ENCODE assay signal across 1 cellular context in the genomic region with DNA sequence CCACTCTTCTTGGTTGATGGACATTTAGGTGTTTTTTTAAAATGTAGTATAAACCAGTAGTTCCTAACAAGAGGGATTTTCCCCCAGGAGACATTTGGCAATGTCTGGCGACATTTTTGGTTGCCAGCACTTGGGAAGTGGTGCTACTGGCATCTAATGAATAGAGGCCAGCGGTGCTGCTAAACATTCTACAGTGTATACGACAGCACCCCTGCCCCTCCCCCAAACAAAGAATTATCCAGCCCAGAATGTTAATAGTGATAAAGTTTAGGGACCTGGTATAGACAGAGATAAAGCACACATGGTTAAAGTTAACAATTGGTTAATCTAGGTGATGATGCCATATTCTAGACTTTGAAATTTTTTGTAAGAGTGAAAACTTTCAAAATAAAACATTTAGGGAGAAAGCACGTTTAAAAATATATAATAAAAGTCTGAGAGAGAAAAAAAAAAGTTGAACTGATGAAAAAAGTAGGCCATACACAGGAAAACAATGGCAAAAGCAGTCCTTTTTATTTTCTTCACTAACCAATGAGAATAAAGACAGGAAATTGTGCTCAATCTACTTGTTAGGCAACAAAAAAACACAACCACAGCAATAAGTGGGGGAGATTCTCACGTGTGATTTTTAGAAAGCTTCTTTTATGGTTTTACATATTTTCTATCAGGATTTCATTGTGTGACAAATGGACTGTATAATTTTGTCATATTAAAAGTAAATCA.
TF ChIP-seq lines count a peak whose summit lies in the region.

No MANE protein-coding gene starts in this region.

TF ChIP-seq in K562, 482 proteins besides CTCF, POLR2A, EP300 and RAD21 (continued from another document):
- peak; percentile 34; the same call in 1 of the 2 replicates for TF ChIP-seq ZBTB40 (IDR thresholded peaks at IDR 0.05)
- no peak for TF ChIP-seq ZBTB40 (CRISPR knock-in tag; IDR thresholded peaks at IDR 0.05)
- peak; percentile 33 for TF ChIP-seq CBFA2T2 (conservative IDR thresholded peaks at IDR 0.05)
- TF ChIP-seq ZNF224 (CRISPR knock-in tag; IDR thresholded peaks at IDR 0.05) = no peak
- TF ChIP-seq ARID3A (IDR thresholded peaks at IDR 0.05; ENCODE audit: borderline replicate concordance, low read depth, low read length) = no peak
- TF ChIP-seq, protein P1, sequence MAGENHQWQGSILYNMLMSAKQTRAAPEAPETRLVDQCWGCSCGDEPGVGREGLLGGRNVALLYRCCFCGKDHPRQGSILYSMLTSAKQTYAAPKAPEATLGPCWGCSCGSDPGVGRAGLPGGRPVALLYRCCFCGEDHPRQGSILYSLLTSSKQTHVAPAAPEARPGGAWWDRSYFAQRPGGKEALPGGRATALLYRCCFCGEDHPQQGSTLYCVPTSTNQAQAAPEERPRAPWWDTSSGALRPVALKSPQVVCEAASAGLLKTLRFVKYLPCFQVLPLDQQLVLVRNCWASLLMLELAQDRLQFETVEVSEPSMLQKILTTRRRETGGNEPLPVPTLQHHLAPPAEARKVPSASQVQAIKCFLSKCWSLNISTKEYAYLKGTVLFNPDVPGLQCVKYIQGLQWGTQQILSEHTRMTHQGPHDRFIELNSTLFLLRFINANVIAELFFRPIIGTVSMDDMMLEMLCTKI (IDR thresholded peaks at IDR 0.05; ENCODE audit: partially characterized antibody) = no peak
- no peak for TF ChIP-seq RBM39 (optimal IDR thresholded peaks at IDR 0.05; ENCODE audit: low read depth, low read length)
- no peak for TF ChIP-seq ZNF695 (CRISPR knock-in tag; IDR thresholded peaks at IDR 0.05)
- no peak for TF ChIP-seq ADNP (tag; IDR thresholded peaks at IDR 0.05)
- no peak for TF ChIP-seq ZBTB8A (IDR thresholded peaks at IDR 0.05; ENCODE audit: partially characterized antibody)
- TF ChIP-seq TAL1 (IDR thresholded peaks at IDR 0.05) = 0 out of 2 replicates have a peak, but pooled peaks have one; percentile 13
- no peak for TF ChIP-seq ZEB2 (IDR thresholded peaks at IDR 0.05)
- no peak for TF ChIP-seq OTX1 (CRISPR knock-in tag; IDR thresholded peaks at IDR 0.05)
- TF ChIP-seq CBFA2T3 (IDR thresholded peaks at IDR 0.05) = peak; percentile 64
- no peak for TF ChIP-seq U2AF1 (optimal IDR thresholded peaks at IDR 0.05; ENCODE audit: low read depth, low read length)
- TF ChIP-seq CBFB (CRISPR knock-in tag; IDR thresholded peaks at IDR 0.05) = no peak
- TF ChIP-seq ZNF274 (IDR thresholded peaks at IDR 0.05; ENCODE audit: borderline replicate concordance, low read depth, low read length) = no peak
- TF ChIP-seq HMG20A (CRISPR knock-in tag; conservative IDR thresholded peaks at IDR 0.05) = no peak
- TF ChIP-seq TRIM24 (IDR thresholded peaks at IDR 0.05) = peak; percentile 30 to 45; a peak in 1 of 4 replicates
- TF ChIP-seq ARID1B (IDR thresholded peaks at IDR 0.05) = peak; percentile 37; the same call in 1 of the 2 replicates
- TF ChIP-seq, protein P2, sequence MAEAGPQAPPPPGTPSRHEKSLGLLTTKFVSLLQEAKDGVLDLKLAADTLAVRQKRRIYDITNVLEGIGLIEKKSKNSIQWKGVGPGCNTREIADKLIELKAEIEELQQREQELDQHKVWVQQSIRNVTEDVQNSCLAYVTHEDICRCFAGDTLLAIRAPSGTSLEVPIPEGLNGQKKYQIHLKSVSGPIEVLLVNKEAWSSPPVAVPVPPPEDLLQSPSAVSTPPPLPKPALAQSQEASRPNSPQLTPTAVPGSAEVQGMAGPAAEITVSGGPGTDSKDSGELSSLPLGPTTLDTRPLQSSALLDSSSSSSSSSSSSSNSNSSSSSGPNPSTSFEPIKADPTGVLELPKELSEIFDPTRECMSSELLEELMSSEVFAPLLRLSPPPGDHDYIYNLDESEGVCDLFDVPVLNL (CRISPR knock-in tag; IDR thresholded peaks at IDR 0.05; ENCODE audit: low read depth) = no peak
- no peak for TF ChIP-seq ETV1 (tag; conservative IDR thresholded peaks at IDR 0.05; ENCODE audit: low read depth)
- TF ChIP-seq ZNF133 (CRISPR knock-in tag; IDR thresholded peaks at IDR 0.05) = no peak
- TF ChIP-seq BRCA1 (IDR thresholded peaks at IDR 0.05) = no peak
- no peak for TF ChIP-seq BRCA1 (CRISPR knock-in tag; IDR thresholded peaks at IDR 0.05)
- TF ChIP-seq HLTF (IDR thresholded peaks at IDR 0.05) = no peak
- no peak for TF ChIP-seq NR4A1 (CRISPR knock-in tag; IDR thresholded peaks at IDR 0.05)
- no peak for TF ChIP-seq NR4A1 (tag; IDR thresholded peaks at IDR 0.05)
- TF ChIP-seq NR1H2 (CRISPR knock-in tag; IDR thresholded peaks at IDR 0.05) = no peak
- TF ChIP-seq NBN (IDR thresholded peaks at IDR 0.05; ENCODE audit: low read depth) = no peak
- peak; percentile 29; the same call in 1 of the 2 replicates for TF ChIP-seq TEAD4 (IDR thresholded peaks at IDR 0.05; ENCODE audit: low read length)
- TF ChIP-seq TEAD4 (CRISPR knock-in tag; IDR thresholded peaks at IDR 0.05; ENCODE audit: borderline replicate concordance) = no peak
- TF ChIP-seq TCF3 (CRISPR knock-in tag; IDR thresholded peaks at IDR 0.05) = peak; percentile 9; the same call in 1 of the 2 replicates
- TF ChIP-seq, protein P3, sequence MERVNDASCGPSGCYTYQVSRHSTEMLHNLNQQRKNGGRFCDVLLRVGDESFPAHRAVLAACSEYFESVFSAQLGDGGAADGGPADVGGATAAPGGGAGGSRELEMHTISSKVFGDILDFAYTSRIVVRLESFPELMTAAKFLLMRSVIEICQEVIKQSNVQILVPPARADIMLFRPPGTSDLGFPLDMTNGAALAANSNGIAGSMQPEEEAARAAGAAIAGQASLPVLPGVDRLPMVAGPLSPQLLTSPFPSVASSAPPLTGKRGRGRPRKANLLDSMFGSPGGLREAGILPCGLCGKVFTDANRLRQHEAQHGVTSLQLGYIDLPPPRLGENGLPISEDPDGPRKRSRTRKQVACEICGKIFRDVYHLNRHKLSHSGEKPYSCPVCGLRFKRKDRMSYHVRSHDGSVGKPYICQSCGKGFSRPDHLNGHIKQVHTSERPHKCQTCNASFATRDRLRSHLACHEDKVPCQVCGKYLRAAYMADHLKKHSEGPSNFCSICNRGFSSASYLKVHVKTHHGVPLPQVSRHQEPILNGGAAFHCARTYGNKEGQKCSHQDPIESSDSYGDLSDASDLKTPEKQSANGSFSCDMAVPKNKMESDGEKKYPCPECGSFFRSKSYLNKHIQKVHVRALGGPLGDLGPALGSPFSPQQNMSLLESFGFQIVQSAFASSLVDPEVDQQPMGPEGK (CRISPR knock-in tag; IDR thresholded peaks at IDR 0.05; ENCODE audit: borderline replicate concordance) = no peak
